23 cellular contexts compared by ENCODE assay signal in genomic region chr17:39352986-39353385, GRCh38.
"Had no signal": no experiment of that assay in that cellular context is flagged by ENCODE, and none has a peak within 500 bp of the region (broad histone marks: within the 10 kb centered on the region; RNA-seq: fewer than 3 reads in every experiment).

No MANE protein-coding gene starts in this region.

- H3K27ac ChIP-seq: SK-N-MC had no signal

- H3K4me3 ChIP-seq: SK-N-MC had no signal

- DNase-seq: activated B cell treated with CpG ODN at 0.5 μM for 24 hours; activated CD4-positive, alpha-beta memory T cell treated with anti-CD3 and anti-CD28 coated beads for 36 hours; activated CD4-positive, alpha-beta T cell treated with anti-CD3 and anti-CD28 coated beads for 1 hour; activated CD4-positive, alpha-beta T cell treated with anti-CD3 and anti-CD28 coated beads, Interleukin-2, amount 10 ng/mL, durations not matched to agents 24 days and 14 days; activated CD8-positive, alpha-beta memory T cell treated with anti-CD3 and anti-CD28 coated beads for 24 hours; activated effector memory CD4-positive, alpha-beta T cell treated with anti-CD3 and anti-CD28 coated beads, Interleukin-2, amount 50 U/mL, for 16 hours; activated naive CD4-positive, alpha-beta T cell treated with Interleukin-2 at 50 U/mL for 16 hours; activated naive CD8-positive, alpha-beta T cell treated with anti-CD3 and anti-CD28 coated beads, Interleukin-2, amount 50 U/mL, for 24 hours; activated T-cell treated with anti-CD3 and anti-CD28 coated beads, Interleukin-2, amount 50 U/mL, for 4 hours; amygdala; NCI-H1048; NCI-H146; NCI-H187 treated with DMSO at 0.1 percent for 48 hours; NCI-H2081 treated with DMSO at 0.1 percent for 48 hours; NCI-H446; NCI-H524 treated with DMSO at 0.1 percent for 48 hours; NCI-H748 treated with DMSO at 0.1 percent for 48 hours; SIG-M5; T-cell; T-helper 2 cell; T1000 had no signal

- ATAC-seq: activated naive CD4-positive, alpha-beta T cell treated with anti-CD3 and anti-CD28 coated beads, Interleukin-2, amount 50 U/mL, for 72 hours; activated naive CD8-positive, alpha-beta T cell treated with anti-CD3 and anti-CD28 coated beads, Interleukin-2, amount 50 U/mL, for 24 hours; activated T-cell treated with anti-CD3 and anti-CD28 coated beads, Interleukin-2, amount 50 U/mL, for 4 hours; T-cell had no signal
